ENCODE assay signal across 9 cellular contexts in genomic region chr5:127028822-127029457, GRCh38. TPM values are rescaled to one million over a fixed set of nuclear protein-coding genes. Genes with fewer than 3 reads are reported as not detected.
A peak's percentile ranks its signal among the peaks of the same experiment; 100 is the strongest.
DNase-seq lines count a peak whose midpoint lies in the region; ATAC-seq and TF ChIP-seq lines count a peak whose summit lies in the region.
"Had no signal": no experiment of that assay in that cellular context is flagged by ENCODE, and none has a peak within 500 bp of the region (broad histone marks: within the 10 kb centered on the region; RNA-seq: fewer than 3 reads in every experiment).

No MANE protein-coding gene starts in this region.

- no peaks in the 10 kb centered on the region for H4K20me1 ChIP-seq in SK-N-SH (ENCODE audit: insufficient read depth)

- POLR2A ChIA-PET in SK-N-SH (lab: Yijun Ruan, JAX): no interaction called here

- H3K4me1 ChIP-seq in SK-N-SH (ENCODE audit: control insufficient read depth in 1 of 2, insufficient read depth in 2 of 2, low read depth in 1 of 2, low read length in 1 of 2): peaks cover 8 to 9% of the 10 kb centered on the region in 2 experiments; a peak in 3 of 4 replicates

- peak overlapping the region; percentile 87 for H3K4me2 ChIP-seq in SK-N-SH

- no peaks in the 10 kb centered on the region for H3K27me3 ChIP-seq in SK-N-SH (ENCODE audit: insufficient read depth)

- H3K9me3 Mint-ChIP-seq in natural killer cell treated with Interleukin-12 subunit alpha and Interleukin-12 subunit beta and Interleukin-15 and Interleukin-18, amount 100 ng/mL, for 72 hours: no peaks in the 10 kb centered on the region

- peak overlapping the region; percentile 84 for H3K4me3 Mint-ChIP-seq in natural killer cell treated with Interleukin-12 subunit alpha and Interleukin-12 subunit beta and Interleukin-15 and Interleukin-18, amount 100 ng/mL, for 72 hours

- no peaks in the 10 kb centered on the region for H3K36me3 ChIP-seq in SK-N-SH (replicated peaks in 1 of 2; ENCODE audit: control insufficient read depth in 1 of 2, insufficient read depth in 2 of 2, low read length in 1 of 2)

- TF ChIP-seq CTCF in SK-N-SH (IDR thresholded peaks at IDR 0.05) (no peak), choroid plexus epithelial cell (conservative IDR thresholded peaks at IDR 0.05; ENCODE audit: low read depth, low read length) (no peak)

- peak overlapping the region; percentile 77; the same call in 1 of the 2 replicates for H3K9ac ChIP-seq in SK-N-SH

- H3K27me3 Mint-ChIP-seq in natural killer cell treated with Interleukin-12 subunit alpha and Interleukin-12 subunit beta and Interleukin-15 and Interleukin-18, amount 100 ng/mL, for 72 hours: peaks cover 5 to 12% of the 10 kb centered on the region in 2 donors

- H3K27ac ChIP-seq in SK-N-SH (ENCODE audit: low read depth in 2 of 2, low read length in 1 of 2): peak overlapping the region in 1 of 2 experiments; percentile 14; a peak in 1 of 4 replicates

- peak; percentile 8 for DNase-seq in SK-N-SH
- DNase-seq in NCI-H82 treated with DMSO at 0.1 percent for 48 hours (lab: John Stamatoyannopoulos, UW; ENCODE audit: unreplicated experiment): peak; percentile 35
- peak; percentile 62 for DNase-seq in choroid plexus epithelial cell (ENCODE audit: low read depth)
- DNase-seq in natural killer cell treated with Interleukin-12 subunit alpha and Interleukin-12 subunit beta and Interleukin-15 and Interleukin-18, amount 100 ng/mL, for 72 hours (ENCODE audit: low spot score): no peak
- DNase-seq in H4 (ENCODE audit: low spot score): no peak
- no peak for DNase-seq in COR-L47 (lab: John Stamatoyannopoulos, UW)
- DNase-seq in posterior vena cava (ENCODE audit: low spot score): no peak
- DNase-seq: DND-41 had no signal

- peaks cover 48% of the 10 kb centered on the region for H3K79me2 ChIP-seq in SK-N-SH (ENCODE audit: insufficient read depth)

- CTCF ChIA-PET in SK-N-SH (lab: Yijun Ruan, JAX): interaction anchor here (0.6 to 2.0 kb wide), 15 partner anchors 9 to 197 kb away, joined by 3 to 9 read pairs (median 4); partner anchors contain the start of gene C5orf63

- peak overlapping the region; percentile 44 to 76 for H3K27ac Mint-ChIP-seq in natural killer cell treated with Interleukin-12 subunit alpha and Interleukin-12 subunit beta and Interleukin-15 and Interleukin-18, amount 100 ng/mL, for 72 hours

- H3K9me2 ChIP-seq in SK-N-SH: no peaks in the 10 kb centered on the region

- H3K36me3 Mint-ChIP-seq in natural killer cell treated with Interleukin-12 subunit alpha and Interleukin-12 subunit beta and Interleukin-15 and Interleukin-18, amount 100 ng/mL, for 72 hours: no peaks in the 10 kb centered on the region

- WGBS in SK-N-SH (ENCODE audit: low lambda C conversion rate): 84% methylated on average over 12 of the region's 12 CpGs

- H3F3A ChIP-seq in SK-N-SH (replicated peaks; ENCODE audit: insufficient read depth): no peaks in the 10 kb centered on the region

- ATAC-seq in SK-N-SH treated with all-trans-retinoic acid at 6 μM for 48 hours: no peak
- ATAC-seq in natural killer cell treated with Interleukin-12 subunit alpha and Interleukin-12 subunit beta and Interleukin-15 and Interleukin-18, amount 100 ng/mL, for 72 hours: no peak

- H3K9me3 ChIP-seq in SK-N-SH: no peaks in the 10 kb centered on the region

- intact Hi-C loops in posterior vena cava (cut with DNase I): no loop called here

- H2AFZ ChIP-seq in SK-N-SH (ENCODE audit: low read depth): no peak overlapping the region; the same call in 1 of the 2 replicates

- H3K4me3 ChIP-seq in SK-N-SH (ENCODE audit: low read depth in 2 of 2, low read length in 1 of 2) (peak overlapping the region; percentile 93 to 97), choroid plexus epithelial cell (ENCODE audit: low read depth, low read length) (peak overlapping the region; percentile 92)

- no peak for TF ChIP-seq RAD21 in SK-N-SH (IDR thresholded peaks at IDR 0.05; ENCODE audit: low read length)

- no peak for TF ChIP-seq EP300 in SK-N-SH (IDR thresholded peaks at IDR 0.05; ENCODE audit: borderline replicate concordance in 1 of 2, low read depth in 1 of 2, low read length in 1 of 2)

- H3K4me1 Mint-ChIP-seq in natural killer cell treated with Interleukin-12 subunit alpha and Interleukin-12 subunit beta and Interleukin-15 and Interleukin-18, amount 100 ng/mL, for 72 hours (ENCODE audit: low read depth in 2 of 2): peaks cover 20 to 28% of the 10 kb centered on the region in 2 donors

TF ChIP-seq in SK-N-SH, 30 proteins besides CTCF, POLR2A, EP300 and RAD21 (continues in another document):
- TF ChIP-seq EZH2phosphoT487 (IDR thresholded peaks at IDR 0.05; ENCODE audit: borderline replicate concordance, low read depth) (no peak), MEF2A (IDR thresholded peaks at IDR 0.05; ENCODE audit: borderline replicate concordance, low read depth) (no peak), ELF1 (IDR thresholded peaks at IDR 0.05) (no peak), TCF12 (IDR thresholded peaks at IDR 0.05) (no peak), POLR2AphosphoS5 (IDR thresholded peaks at IDR 0.05; ENCODE audit: low read depth, low read length) (no peak), JUND (IDR thresholded peaks at IDR 0.05) (no peak), NFIC (IDR thresholded peaks at IDR 0.05; ENCODE audit: borderline replicate concordance) (no peak), CHD2 (IDR thresholded peaks at IDR 0.05; ENCODE audit: low read length, partially characterized antibody) (no peak)
- TF ChIP-seq, protein P1, sequence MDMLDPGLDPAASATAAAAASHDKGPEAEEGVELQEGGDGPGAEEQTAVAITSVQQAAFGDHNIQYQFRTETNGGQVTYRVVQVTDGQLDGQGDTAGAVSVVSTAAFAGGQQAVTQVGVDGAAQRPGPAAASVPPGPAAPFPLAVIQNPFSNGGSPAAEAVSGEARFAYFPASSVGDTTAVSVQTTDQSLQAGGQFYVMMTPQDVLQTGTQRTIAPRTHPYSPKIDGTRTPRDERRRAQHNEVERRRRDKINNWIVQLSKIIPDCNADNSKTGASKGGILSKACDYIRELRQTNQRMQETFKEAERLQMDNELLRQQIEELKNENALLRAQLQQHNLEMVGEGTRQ (IDR thresholded peaks at IDR 0.05; ENCODE audit: borderline replicate concordance, low read depth, low read length): no peak
- TF ChIP-seq, protein P2, sequence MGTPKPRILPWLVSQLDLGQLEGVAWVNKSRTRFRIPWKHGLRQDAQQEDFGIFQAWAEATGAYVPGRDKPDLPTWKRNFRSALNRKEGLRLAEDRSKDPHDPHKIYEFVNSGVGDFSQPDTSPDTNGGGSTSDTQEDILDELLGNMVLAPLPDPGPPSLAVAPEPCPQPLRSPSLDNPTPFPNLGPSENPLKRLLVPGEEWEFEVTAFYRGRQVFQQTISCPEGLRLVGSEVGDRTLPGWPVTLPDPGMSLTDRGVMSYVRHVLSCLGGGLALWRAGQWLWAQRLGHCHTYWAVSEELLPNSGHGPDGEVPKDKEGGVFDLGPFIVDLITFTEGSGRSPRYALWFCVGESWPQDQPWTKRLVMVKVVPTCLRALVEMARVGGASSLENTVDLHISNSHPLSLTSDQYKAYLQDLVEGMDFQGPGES (IDR thresholded peaks at IDR 0.05; ENCODE audit: low read depth, low read length): no peak

TF ChIP-seq in SK-N-SH treated with all-trans-retinoic acid at 6 μM for 48 hours, 23 proteins besides CTCF, POLR2A, EP300 and RAD21 (continues in another document):
- TF ChIP-seq TOX (CRISPR knock-in tag; IDR thresholded peaks at IDR 0.05; ENCODE audit: borderline replicate concordance) (no peak), ZC3H10 (CRISPR knock-in tag; IDR thresholded peaks at IDR 0.05) (no peak), CSDC2 (CRISPR knock-in tag; IDR thresholded peaks at IDR 0.05) (no peak), TCF4 (CRISPR knock-in tag; IDR thresholded peaks at IDR 0.05; ENCODE audit: borderline replicate concordance) (no peak), ZNF8 (CRISPR knock-in tag; IDR thresholded peaks at IDR 0.05) (no peak), SNAI2 (CRISPR knock-in tag; IDR thresholded peaks at IDR 0.05) (no peak), ESRRG (CRISPR knock-in tag; IDR thresholded peaks at IDR 0.05) (no peak), ZNF565 (CRISPR knock-in tag; conservative IDR thresholded peaks at IDR 0.05; ENCODE audit: low read depth) (no peak)
- TF ChIP-seq, protein P3, sequence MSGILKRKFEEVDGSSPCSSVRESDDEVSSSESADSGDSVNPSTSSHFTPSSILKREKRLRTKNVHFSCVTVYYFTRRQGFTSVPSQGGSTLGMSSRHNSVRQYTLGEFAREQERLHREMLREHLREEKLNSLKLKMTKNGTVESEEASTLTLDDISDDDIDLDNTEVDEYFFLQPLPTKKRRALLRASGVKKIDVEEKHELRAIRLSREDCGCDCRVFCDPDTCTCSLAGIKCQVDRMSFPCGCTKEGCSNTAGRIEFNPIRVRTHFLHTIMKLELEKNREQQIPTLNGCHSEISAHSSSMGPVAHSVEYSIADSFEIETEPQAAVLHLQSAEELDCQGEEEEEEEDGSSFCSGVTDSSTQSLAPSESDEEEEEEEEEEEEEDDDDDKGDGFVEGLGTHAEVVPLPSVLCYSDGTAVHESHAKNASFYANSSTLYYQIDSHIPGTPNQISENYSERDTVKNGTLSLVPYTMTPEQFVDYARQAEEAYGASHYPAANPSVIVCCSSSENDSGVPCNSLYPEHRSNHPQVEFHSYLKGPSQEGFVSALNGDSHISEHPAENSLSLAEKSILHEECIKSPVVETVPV (CRISPR knock-in tag; IDR thresholded peaks at IDR 0.05): no peak

RNA-seq across cellular contexts. Expression of gene MARCHF3, which starts 1.4 kb away (rescaled TPM):
- polyA plus RNA-seq in SK-N-SH (2012; rRNA removed): 21.5 and 32.4 TPM in 2 replicates
- polyA plus RNA-seq in SK-N-SH (2012; cell fraction: cytosol; rRNA removed): 22.5 and 25.9 TPM in 2 replicates
- polyA plus RNA-seq in SK-N-SH (2012; cell fraction: nucleus; rRNA removed): 10.0 and 18.4 TPM in 2 replicates
- total RNA-seq in natural killer cell treated with Interleukin-12 subunit alpha and Interleukin-12 subunit beta and Interleukin-15 and Interleukin-18, amount 100 ng/mL, for 72 hours: 10 to 100 TPM; 19.2 to 46.2 TPM
- total RNA-seq in H4 (2014; rRNA removed; shearing (Covaris generic)): 0.21 and 1.0 TPM in 2 replicates
- total RNA-seq in posterior vena cava: 10 to 100 TPM; 14.1 to 22.8 TPM

RNA-seq across cellular contexts. Expression of gene C5orf63, which starts 44.4 kb away (rescaled TPM):
- 3.6 and 4.9 TPM in 2 replicates for polyA plus RNA-seq in SK-N-SH (2012; rRNA removed)
- 3.5 and 4.5 TPM in 2 replicates for polyA plus RNA-seq in SK-N-SH (2012; cell fraction: cytosol; rRNA removed)
- polyA plus RNA-seq in SK-N-SH (2012; cell fraction: nucleus; rRNA removed): 3.8 and 8.7 TPM in 2 replicates
- 10 to 100 TPM; 10.2 to 12.9 TPM for total RNA-seq in natural killer cell treated with Interleukin-12 subunit alpha and Interleukin-12 subunit beta and Interleukin-15 and Interleukin-18, amount 100 ng/mL, for 72 hours
- not detected in 2 replicates for total RNA-seq in H4 (2014; rRNA removed; shearing (Covaris generic))
- total RNA-seq in posterior vena cava: 1 to 10 TPM; 3.3 to 4.2 TPM

Comparison
In these comparisons a context has a peak if more than half of its experiments do, and no peak if none do; other contexts are left out.
1. DNase-seq: peak in SK-N-SH (single experiment), NCI-H82 treated with DMSO at 0.1 percent for 48 hours (single experiment) and choroid plexus epithelial cell (single experiment); none in natural killer cell treated with Interleukin-12 subunit alpha and Interleukin-12 subunit beta and Interleukin-15 and Interleukin-18, amount 100 ng/mL, for 72 hours (single experiment), H4 (single experiment), COR-L47 (single experiment) and posterior vena cava (single experiment).